4 cellular contexts compared by ENCODE assay signal in the genomic region with DNA sequence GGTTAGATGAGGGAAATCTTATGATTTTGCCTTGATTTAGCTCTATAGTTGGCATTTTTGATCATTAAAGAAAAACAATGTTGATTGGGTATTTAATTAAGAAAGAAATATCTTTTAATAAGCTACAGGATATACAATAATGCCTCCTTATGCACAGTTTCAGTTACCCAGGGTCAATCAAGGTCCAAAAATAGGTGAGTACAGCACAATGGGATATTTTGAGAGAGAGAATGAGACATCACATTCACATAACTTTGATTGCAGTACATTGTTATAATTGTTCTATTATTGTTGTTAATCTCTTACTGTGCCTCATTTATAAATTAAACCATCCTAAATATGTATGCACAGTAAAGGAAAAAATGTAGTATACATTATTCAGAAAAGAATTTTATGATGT.
"Had no signal": no experiment of that assay in that cellular context is flagged by ENCODE, and none has a peak within 500 bp of the region (broad histone marks: within the 10 kb centered on the region; RNA-seq: fewer than 3 reads in every experiment).

No MANE protein-coding gene starts in this region.

- DNase-seq: H9, HCEC 1CT, IMR-90 had no signal

- H3K4me3 ChIP-seq: GM23338 had no signal

- H2AFZ ChIP-seq: GM23338 had no signal

- H3K4me2 ChIP-seq: GM23338 had no signal

- ATAC-seq: GM23338 had no signal
